ENCODE assay signal across 21 cellular contexts in genomic region chr17:74404218-74404617, GRCh38. TPM values are rescaled to one million over a fixed set of nuclear protein-coding genes. Genes with fewer than 3 reads are reported as not detected.
DNase-seq lines count a peak whose midpoint lies in the region; ATAC-seq and TF ChIP-seq lines count a peak whose summit lies in the region.
"Had no signal": no experiment of that assay in that cellular context is flagged by ENCODE, and none has a peak within 500 bp of the region (broad histone marks: within the 10 kb centered on the region; RNA-seq: fewer than 3 reads in every experiment).

No MANE protein-coding gene starts in this region.

- no peak overlapping the region for H2AFZ ChIP-seq in trophoblast cell (ENCODE audit: insufficient read depth, low read length, poor library complexity)

- no peaks in the 10 kb centered on the region for H3K36me3 Mint-ChIP-seq in WTC11
- no peaks in the 10 kb centered on the region for H3K36me3 Mint-ChIP-seq in activated CD8-positive, alpha-beta T cell treated with anti-CD3 and anti-CD28 coated beads, Interleukin-2, amount 10 ng/mL, durations not matched to agents 7 days and 5 days (ENCODE audit: low read depth)
- H3K36me3 Mint-ChIP-seq: CD8-positive, alpha-beta T cell had no signal

- H3K79me1 ChIP-seq in trophoblast cell (ENCODE audit: low read length) = peaks cover 2% of the 10 kb centered on the region

- TF ChIP-seq CTCF in WTC11 (IDR thresholded peaks at IDR 0.05) = no peak
- TF ChIP-seq CTCF in coronary artery (IDR thresholded peaks at IDR 0.05) = no peak

- H3K9me3 Mint-ChIP-seq in WTC11 = no peaks in the 10 kb centered on the region
- no peaks in the 10 kb centered on the region for H3K9me3 Mint-ChIP-seq in activated CD8-positive, alpha-beta T cell treated with anti-CD3 and anti-CD28 coated beads, Interleukin-2, amount 10 ng/mL, durations not matched to agents 7 days and 5 days (ENCODE audit: insufficient read depth)
- H3K9me3 Mint-ChIP-seq: CD8-positive, alpha-beta T cell had no signal

- POLR2A ChIA-PET in WTC11 (lab: Charles Lee) = no interaction called here
- POLR2A ChIA-PET in activated CD8-positive, alpha-beta T cell treated with anti-CD3 and anti-CD28 coated beads, Interleukin-2, amount 10 ng/mL, durations not matched to agents 7 days and 5 days (lab: Charles Lee) = no interaction called here

- H4K12ac ChIP-seq in trophoblast cell (ENCODE audit: low read depth, low read length) = peak overlapping the region; percentile 22

- peak overlapping the region; percentile 52 for H4K91ac ChIP-seq in trophoblast cell (ENCODE audit: low read depth, low read length)

- H3K23ac ChIP-seq in trophoblast cell (ENCODE audit: low read length) = no peak overlapping the region

- no CpG with 5 or more reads among the region's 7 CpGs for WGBS in trophoblast cell (ENCODE audit: extremely low coverage, insufficient coverage, insufficient read length)

- H3K27me3 Mint-ChIP-seq in WTC11 (ENCODE audit: low read depth) = no peaks in the 10 kb centered on the region
- H3K27me3 Mint-ChIP-seq in activated CD8-positive, alpha-beta T cell treated with anti-CD3 and anti-CD28 coated beads, Interleukin-2, amount 10 ng/mL, durations not matched to agents 7 days and 5 days (ENCODE audit: low read depth) = peaks cover 8% of the 10 kb centered on the region

- H3K27ac Mint-ChIP-seq in WTC11 = peak overlapping the region; percentile 93
- H3K27ac Mint-ChIP-seq in activated CD8-positive, alpha-beta T cell treated with anti-CD3 and anti-CD28 coated beads, Interleukin-2, amount 10 ng/mL, durations not matched to agents 7 days and 5 days = no peak overlapping the region
- H3K27ac Mint-ChIP-seq: CD8-positive, alpha-beta T cell had no signal

- CTCF ChIA-PET in WTC11 (lab: Charles Lee) = interaction anchor here (1.0 to 3.1 kb wide), 10 partner anchors 11 to 191 kb away, joined by 3 to 16 read pairs (median 4); partner anchors contain the start of gene BTBD17
- CTCF ChIA-PET in activated CD8-positive, alpha-beta T cell treated with anti-CD3 and anti-CD28 coated beads, Interleukin-2, amount 10 ng/mL, durations not matched to agents 7 days and 5 days (lab: Charles Lee) = no interaction called here

- H3K4ac ChIP-seq in trophoblast cell (ENCODE audit: low read depth, low read length) = no peak overlapping the region

- no peak overlapping the region for H3K18ac ChIP-seq in trophoblast cell (ENCODE audit: low read length)

- DNase-seq in H7 (peak; percentile 84), WTC11 (ENCODE audit: low spot score) (peak; percentile 42), iPS-NIHi7 (ENCODE audit: extremely low spot score) (peak; percentile 62), trophoblast cell (no peak), coronary artery (ENCODE audit: low spot score) (no peak), HuH-7.5 (ENCODE audit: low spot score) (no peak)
- DNase-seq in activated CD8-positive, alpha-beta T cell treated with anti-CD3 and anti-CD28 coated beads, Interleukin-2, amount 10 ng/mL, durations not matched to agents 7 days and 5 days = no peak
- DNase-seq: Calu3; CD8-positive, alpha-beta T cell; DMS53; EL; HCEC 1CT; MV-4-11; NCI-H187; NCI-H2107; NCI-H510A; NCI-H82; SHP77 treated with DMSO at 0.1 percent for 48 hours had no signal

- H2BK12ac ChIP-seq in trophoblast cell (ENCODE audit: low read length) = no peak overlapping the region

- peak overlapping the region; percentile 3 for H3K4me3 Mint-ChIP-seq in WTC11
- H3K4me3 Mint-ChIP-seq in activated CD8-positive, alpha-beta T cell treated with anti-CD3 and anti-CD28 coated beads, Interleukin-2, amount 10 ng/mL, durations not matched to agents 7 days and 5 days = no peak overlapping the region
- H3K4me3 Mint-ChIP-seq: CD8-positive, alpha-beta T cell had no signal

- no peaks in the 10 kb centered on the region for H3K27me3 ChIP-seq in H7 (ENCODE audit: control insufficient read depth, insufficient read depth, low read length)
- H3K27me3 ChIP-seq in trophoblast cell (ENCODE audit: insufficient read depth, low read length) = no peaks in the 10 kb centered on the region
- H3K27me3 ChIP-seq: BLaER1 treated with 17β-estradiol and CSF1 and Interleukin-3, amounts not matched to agents 10 nM and 100 nM had no signal

- H3K14ac ChIP-seq in trophoblast cell (ENCODE audit: low read length) = peak overlapping the region; percentile 22

- H3K9me3 ChIP-seq in trophoblast cell (ENCODE audit: insufficient read depth, low read depth, low read length) = no peaks in the 10 kb centered on the region
- H3K9me3 ChIP-seq: SK-N-SH had no signal

- peak; percentile 96 for ATAC-seq in WTC11
- no peak for ATAC-seq in activated CD8-positive, alpha-beta T cell treated with anti-CD3 and anti-CD28 coated beads, Interleukin-2, amount 10 ng/mL, durations not matched to agents 7 days and 5 days
- ATAC-seq: CD8-positive, alpha-beta T cell had no signal

- H2BK5ac ChIP-seq in trophoblast cell (ENCODE audit: low read depth, low read length, poor library complexity) = no peak overlapping the region

- peak overlapping the region; percentile 64 for H2BK120ac ChIP-seq in trophoblast cell (ENCODE audit: insufficient read depth, low read length, poor library complexity)

- H3K4me1 ChIP-seq in trophoblast cell (ENCODE audit: control insufficient read depth in 1 of 2, insufficient read depth in 2 of 2, low read length in 2 of 2) = peaks cover 11 to 12% of the 10 kb centered on the region in 2 experiments

- peak overlapping the region; percentile 6 for H3K27ac ChIP-seq in trophoblast cell (ENCODE audit: low read depth, low read length)
- no peak overlapping the region for H3K27ac ChIP-seq in coronary artery
- H3K27ac ChIP-seq: BLaER1 treated with 17β-estradiol and CSF1 and Interleukin-3, amounts not matched to agents 10 nM and 100 nM; KMS-11 had no signal

- peaks cover 16% of the 10 kb centered on the region for H3K4me1 Mint-ChIP-seq in WTC11
- H3K4me1 Mint-ChIP-seq in activated CD8-positive, alpha-beta T cell treated with anti-CD3 and anti-CD28 coated beads, Interleukin-2, amount 10 ng/mL, durations not matched to agents 7 days and 5 days (ENCODE audit: low read depth) = no peaks in the 10 kb centered on the region

- no peaks in the 10 kb centered on the region for H3K79me2 ChIP-seq in trophoblast cell (ENCODE audit: control insufficient read depth, insufficient read depth, low read length, poor library complexity)

- H2AK5ac ChIP-seq in trophoblast cell (ENCODE audit: low read length) = no peak overlapping the region

- H3K36me3 ChIP-seq in H7 (replicated peaks; ENCODE audit: control insufficient read depth, insufficient read depth, low read length) (no peaks in the 10 kb centered on the region), trophoblast cell (ENCODE audit: control insufficient read depth in 1 of 2, insufficient read depth in 2 of 2, low read length in 2 of 2) (no peaks in the 10 kb centered on the region)
- H3K36me3 ChIP-seq: BLaER1 treated with 17β-estradiol and CSF1 and Interleukin-3, amounts not matched to agents 10 nM and 100 nM had no signal

- H4K8ac ChIP-seq in trophoblast cell (ENCODE audit: low read depth, low read length) = no peak overlapping the region

- H3K9ac ChIP-seq in trophoblast cell (ENCODE audit: low read length) = no peak overlapping the region
- H3K9ac ChIP-seq: BLaER1 treated with 17β-estradiol and CSF1 and Interleukin-3, amounts not matched to agents 10 nM and 100 nM; KMS-11; SK-N-SH had no signal

- H3K4me3 ChIP-seq in H7 (ENCODE audit: insufficient read depth, low read depth, low read length) (no peak overlapping the region), trophoblast cell (ENCODE audit: low read depth, low read length) (no peak overlapping the region), coronary artery (no peak overlapping the region)
- H3K4me3 ChIP-seq: BLaER1 treated with 17β-estradiol and CSF1 and Interleukin-3, amounts not matched to agents 10 nM and 100 nM had no signal

- peak overlapping the region; percentile 49 for H3K4me2 ChIP-seq in trophoblast cell (ENCODE audit: low read length)
- H3K4me2 ChIP-seq: KMS-11, SK-N-SH had no signal

TF ChIP-seq in WTC11, 78 proteins besides CTCF, POLR2A, EP300 and RAD21 (continues in another document):
- TF ChIP-seq, protein P1, sequence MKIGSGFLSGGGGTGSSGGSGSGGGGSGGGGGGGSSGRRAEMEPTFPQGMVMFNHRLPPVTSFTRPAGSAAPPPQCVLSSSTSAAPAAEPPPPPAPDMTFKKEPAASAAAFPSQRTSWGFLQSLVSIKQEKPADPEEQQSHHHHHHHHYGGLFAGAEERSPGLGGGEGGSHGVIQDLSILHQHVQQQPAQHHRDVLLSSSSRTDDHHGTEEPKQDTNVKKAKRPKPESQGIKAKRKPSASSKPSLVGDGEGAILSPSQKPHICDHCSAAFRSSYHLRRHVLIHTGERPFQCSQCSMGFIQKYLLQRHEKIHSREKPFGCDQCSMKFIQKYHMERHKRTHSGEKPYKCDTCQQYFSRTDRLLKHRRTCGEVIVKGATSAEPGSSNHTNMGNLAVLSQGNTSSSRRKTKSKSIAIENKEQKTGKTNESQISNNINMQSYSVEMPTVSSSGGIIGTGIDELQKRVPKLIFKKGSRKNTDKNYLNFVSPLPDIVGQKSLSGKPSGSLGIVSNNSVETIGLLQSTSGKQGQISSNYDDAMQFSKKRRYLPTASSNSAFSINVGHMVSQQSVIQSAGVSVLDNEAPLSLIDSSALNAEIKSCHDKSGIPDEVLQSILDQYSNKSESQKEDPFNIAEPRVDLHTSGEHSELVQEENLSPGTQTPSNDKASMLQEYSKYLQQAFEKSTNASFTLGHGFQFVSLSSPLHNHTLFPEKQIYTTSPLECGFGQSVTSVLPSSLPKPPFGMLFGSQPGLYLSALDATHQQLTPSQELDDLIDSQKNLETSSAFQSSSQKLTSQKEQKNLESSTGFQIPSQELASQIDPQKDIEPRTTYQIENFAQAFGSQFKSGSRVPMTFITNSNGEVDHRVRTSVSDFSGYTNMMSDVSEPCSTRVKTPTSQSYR (CRISPR knock-in tag; IDR thresholded peaks at IDR 0.05) = 0 out of 2 replicates have a peak, but pooled peaks have one; percentile 35

RNA-seq across cellular contexts. Expression of gene GPRC5C, which starts 27.7 kb away (rescaled TPM):
- 35.3 and 48.8 TPM in 2 replicates for total RNA-seq in H7 (2014; rRNA removed; shearing (Covaris generic))
- total RNA-seq in WTC11 (2021) = 19.6 to 20.7 TPM (median 20.6 TPM) in 3 replicates
- polyA plus RNA-seq in trophoblast cell (2013) = 26.2 and 26.4 TPM in 2 replicates
- under 1 TPM in 1 of 2 experiments, not detected in 1; 0.32 TPM for total RNA-seq in activated CD8-positive, alpha-beta T cell treated with anti-CD3 and anti-CD28 coated beads, Interleukin-2, amount 10 ng/mL, durations not matched to agents 7 days and 5 days
- polyA plus RNA-seq: SK-N-SH had no signal

RNA-seq across cellular contexts. Expression of gene GPR142, which starts 36.9 kb away (rescaled TPM):
- total RNA-seq in H7 (2014; rRNA removed; shearing (Covaris generic)) = not detected in 2 replicates
- 0.25 to 0.73 TPM in 2 of 3 replicates, not detected in the other for total RNA-seq in WTC11 (2021)
- polyA plus RNA-seq in trophoblast cell (2013) = not detected in 2 replicates
- total RNA-seq in activated CD8-positive, alpha-beta T cell treated with anti-CD3 and anti-CD28 coated beads, Interleukin-2, amount 10 ng/mL, durations not matched to agents 7 days and 5 days = not detected
- total RNA-seq: Calu3; CD8-positive, alpha-beta T cell had no signal
- polyA plus RNA-seq: SK-N-SH had no signal

RNA-seq across cellular contexts. Expression of gene BTBD17, which starts 42.5 kb away (rescaled TPM):
- total RNA-seq in H7 (2014; rRNA removed; shearing (Covaris generic)) = 1.3 and 1.4 TPM in 2 replicates
- total RNA-seq in WTC11 (2021) = 0.94 to 2.1 TPM (median 2.0 TPM) in 3 replicates
- not detected in 2 replicates for polyA plus RNA-seq in trophoblast cell (2013)
- not detected for total RNA-seq in activated CD8-positive, alpha-beta T cell treated with anti-CD3 and anti-CD28 coated beads, Interleukin-2, amount 10 ng/mL, durations not matched to agents 7 days and 5 days
- total RNA-seq: Calu3; CD8-positive, alpha-beta T cell had no signal
- polyA plus RNA-seq: SK-N-SH had no signal

Comparison
In these comparisons a context has a peak if more than half of its experiments do, and no peak if none do; other contexts are left out.
1. DNase-seq: peak in H7 (single experiment), WTC11 (single experiment) and iPS-NIHi7 (single experiment); none in trophoblast cell (0 of 2), coronary artery (single experiment), HuH-7.5 (single experiment) and activated CD8-positive, alpha-beta T cell treated with anti-CD3 and anti-CD28 coated beads, Interleukin-2, amount 10 ng/mL, durations not matched to agents 7 days and 5 days (single experiment).
2. RNA of gene GPRC5C, which starts 27.7 kb away (total RNA-seq): 35.3 to 48.8 TPM in H7 and 19.6 to 20.7 TPM in WTC11; 0.32 TPM in activated CD8-positive, alpha-beta T cell treated with anti-CD3 and anti-CD28 coated beads, Interleukin-2, amount 10 ng/mL, durations not matched to agents 7 days and 5 days; every median in the first group is over 10 times any median in the second.